1 cellular context compared by ENCODE assay signal in the genomic region with DNA sequence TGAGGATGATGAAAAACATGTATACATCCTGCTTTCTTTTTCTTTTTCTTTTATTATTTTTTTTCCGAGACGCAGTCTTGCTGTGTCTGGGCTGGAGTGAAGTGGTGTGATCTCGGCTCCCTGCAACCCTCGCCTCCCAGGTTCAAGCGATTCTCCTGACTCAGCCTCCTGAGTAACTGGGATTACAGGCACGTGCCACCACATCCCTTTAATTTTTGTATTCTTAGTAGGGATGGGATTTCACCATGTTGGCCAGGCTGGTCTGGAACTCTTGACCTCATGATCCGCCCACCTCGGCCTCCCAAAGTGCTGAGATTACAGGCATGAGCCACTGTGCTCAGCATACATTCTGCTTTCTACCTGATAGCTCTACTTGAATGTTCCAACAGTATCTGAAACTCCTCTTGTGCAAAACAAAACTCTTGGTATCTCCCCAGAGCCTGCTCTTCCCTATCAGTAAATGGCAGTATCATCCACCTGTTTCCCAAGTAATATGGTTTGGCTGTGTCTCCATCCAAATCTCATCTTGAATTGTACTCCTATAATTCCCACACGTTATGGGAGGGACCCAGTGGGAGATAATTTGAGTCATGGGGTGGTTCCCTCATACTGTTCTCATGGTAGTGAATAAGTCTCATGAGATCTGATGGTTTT.
TF ChIP-seq lines count a peak whose summit lies in the region.
"Not testable (repeated sequence)": the region's sequence is repeated elsewhere in the genome, so short reads cannot be mapped to it uniquely, and the experiment has no call there.

No MANE protein-coding gene starts in this region.

TF ChIP-seq in K562, 482 proteins besides CTCF, POLR2A, EP300 and RAD21 (continued from another document):
- TF ChIP-seq, protein P1, sequence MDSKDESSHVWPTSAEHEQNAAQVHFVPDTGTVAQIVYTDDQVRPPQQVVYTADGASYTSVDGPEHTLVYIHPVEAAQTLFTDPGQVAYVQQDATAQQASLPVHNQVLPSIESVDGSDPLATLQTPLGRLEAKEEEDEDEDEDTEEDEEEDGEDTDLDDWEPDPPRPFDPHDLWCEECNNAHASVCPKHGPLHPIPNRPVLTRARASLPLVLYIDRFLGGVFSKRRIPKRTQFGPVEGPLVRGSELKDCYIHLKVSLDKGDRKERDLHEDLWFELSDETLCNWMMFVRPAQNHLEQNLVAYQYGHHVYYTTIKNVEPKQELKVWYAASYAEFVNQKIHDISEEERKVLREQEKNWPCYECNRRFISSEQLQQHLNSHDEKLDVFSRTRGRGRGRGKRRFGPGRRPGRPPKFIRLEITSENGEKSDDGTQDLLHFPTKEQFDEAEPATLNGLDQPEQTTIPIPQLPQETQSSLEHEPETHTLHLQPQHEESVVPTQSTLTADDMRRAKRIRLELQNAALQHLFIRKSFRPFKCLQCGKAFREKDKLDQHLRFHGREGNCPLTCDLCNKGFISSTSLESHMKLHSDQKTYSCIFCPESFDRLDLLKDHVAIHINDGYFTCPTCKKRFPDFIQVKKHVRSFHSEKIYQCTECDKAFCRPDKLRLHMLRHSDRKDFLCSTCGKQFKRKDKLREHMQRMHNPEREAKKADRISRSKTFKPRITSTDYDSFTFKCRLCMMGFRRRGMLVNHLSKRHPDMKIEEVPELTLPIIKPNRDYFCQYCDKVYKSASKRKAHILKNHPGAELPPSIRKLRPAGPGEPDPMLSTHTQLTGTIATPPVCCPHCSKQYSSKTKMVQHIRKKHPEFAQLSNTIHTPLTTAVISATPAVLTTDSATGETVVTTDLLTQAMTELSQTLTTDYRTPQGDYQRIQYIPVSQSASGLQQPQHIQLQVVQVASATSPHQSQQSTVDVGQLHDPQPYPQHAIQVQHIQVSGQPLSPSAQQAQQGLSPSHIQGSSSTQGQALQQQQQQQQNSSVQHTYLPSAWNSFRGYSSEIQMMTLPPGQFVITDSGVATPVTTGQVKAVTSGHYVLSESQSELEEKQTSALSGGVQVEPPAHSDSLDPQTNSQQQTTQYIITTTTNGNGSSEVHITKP (IDR thresholded peaks at IDR 0.05; ENCODE audit: partially characterized antibody), result peak; percentile 79
- TF ChIP-seq TEAD4 (IDR thresholded peaks at IDR 0.05; ENCODE audit: low read length) (peak; percentile 45; the same call in 1 of the 2 replicates), TCF3 (CRISPR knock-in tag; IDR thresholded peaks at IDR 0.05) (peak; percentile 66), KDM1A (IDR thresholded peaks at IDR 0.05) (peak; percentile 84 to 87), BHLHE40 (IDR thresholded peaks at IDR 0.05; ENCODE audit: low read length) (peak; percentile 34; the same call in 1 of the 2 replicates), KLF16 (IDR thresholded peaks at IDR 0.05) (peak; percentile 50; the same call in 1 of the 2 replicates), CREM (IDR thresholded peaks at IDR 0.05; ENCODE audit: low read depth) (0 out of 2 replicates have a peak, but pooled peaks have one; percentile 9), EGR1 (conservative IDR thresholded peaks at IDR 0.05) (peak; percentile 57), NFIC (IDR thresholded peaks at IDR 0.05) (peak; percentile 52), FOSL1 (tag; conservative IDR thresholded peaks at IDR 0.05) (0 out of 2 replicates have a peak, but pooled peaks have one; percentile 21), GATA2 (CRISPR knock-in tag; IDR thresholded peaks at IDR 0.05) (0 out of 2 replicates have a peak, but pooled peaks have one; percentile 4), SMARCA4 (IDR thresholded peaks at IDR 0.05) (peak; percentile 19; the same call in 1 of the 2 replicates)
- TF ChIP-seq TEAD4 (CRISPR knock-in tag; IDR thresholded peaks at IDR 0.05; ENCODE audit: borderline replicate concordance), result not testable (repeated sequence)
- TF ChIP-seq, protein P2, sequence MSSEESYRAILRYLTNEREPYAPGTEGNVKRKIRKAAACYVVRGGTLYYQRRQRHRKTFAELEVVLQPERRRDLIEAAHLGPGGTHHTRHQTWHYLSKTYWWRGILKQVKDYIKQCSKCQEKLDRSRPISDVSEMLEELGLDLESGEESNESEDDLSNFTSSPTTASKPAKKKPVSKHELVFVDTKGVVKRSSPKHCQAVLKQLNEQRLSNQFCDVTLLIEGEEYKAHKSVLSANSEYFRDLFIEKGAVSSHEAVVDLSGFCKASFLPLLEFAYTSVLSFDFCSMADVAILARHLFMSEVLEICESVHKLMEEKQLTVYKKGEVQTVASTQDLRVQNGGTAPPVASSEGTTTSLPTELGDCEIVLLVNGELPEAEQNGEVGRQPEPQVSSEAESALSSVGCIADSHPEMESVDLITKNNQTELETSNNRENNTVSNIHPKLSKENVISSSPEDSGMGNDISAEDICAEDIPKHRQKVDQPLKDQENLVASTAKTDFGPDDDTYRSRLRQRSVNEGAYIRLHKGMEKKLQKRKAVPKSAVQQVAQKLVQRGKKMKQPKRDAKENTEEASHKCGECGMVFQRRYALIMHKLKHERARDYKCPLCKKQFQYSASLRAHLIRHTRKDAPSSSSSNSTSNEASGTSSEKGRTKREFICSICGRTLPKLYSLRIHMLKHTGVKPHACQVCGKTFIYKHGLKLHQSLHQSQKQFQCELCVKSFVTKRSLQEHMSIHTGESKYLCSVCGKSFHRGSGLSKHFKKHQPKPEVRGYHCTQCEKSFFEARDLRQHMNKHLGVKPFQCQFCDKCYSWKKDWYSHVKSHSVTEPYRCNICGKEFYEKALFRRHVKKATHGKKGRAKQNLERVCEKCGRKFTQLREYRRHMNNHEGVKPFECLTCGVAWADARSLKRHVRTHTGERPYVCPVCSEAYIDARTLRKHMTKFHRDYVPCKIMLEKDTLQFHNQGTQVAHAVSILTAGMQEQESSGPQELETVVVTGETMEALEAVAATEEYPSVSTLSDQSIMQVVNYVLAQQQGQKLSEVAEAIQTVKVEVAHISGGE (CRISPR knock-in tag; IDR thresholded peaks at IDR 0.05), result peak in 1 of 3 experiments; percentile 35; a peak in 1 of 6 replicates
